ENCODE assay signal across 22 cellular contexts in genomic region chr20:51837876-51838420, GRCh38. TPM values are rescaled to one million over a fixed set of nuclear protein-coding genes. Genes with fewer than 3 reads are reported as not detected.
DNase-seq lines count a peak whose midpoint lies in the region; ATAC-seq and TF ChIP-seq lines count a peak whose summit lies in the region.
"Had no signal": no experiment of that assay in that cellular context is flagged by ENCODE, and none has a peak within 500 bp of the region (broad histone marks: within the 10 kb centered on the region; RNA-seq: fewer than 3 reads in every experiment).

No MANE protein-coding gene starts in this region.

- no peak overlapping the region for H4K8ac ChIP-seq in mesenchymal stem cell (ENCODE audit: low read length)

- no peak overlapping the region for H3K4me3 ChIP-seq in fibroblast of villous mesenchyme (ENCODE audit: low read depth, low read length)
- no peak overlapping the region for H3K4me3 ChIP-seq in mesenchymal stem cell (ENCODE audit: insufficient read depth in 1 of 2, low read depth in 1 of 2, low read length in 2 of 2)
- H3K4me3 ChIP-seq in neuron (ENCODE audit: low read length): no peak overlapping the region
- H3K4me3 ChIP-seq: A549, BLaER1, GM23248 had no signal

- H3K27ac ChIP-seq in mesenchymal stem cell (ENCODE audit: low read length, poor library complexity, severe bottlenecking): no peak overlapping the region
- H3K27ac ChIP-seq: A549, BLaER1, GM23248 had no signal

- H2BK15ac ChIP-seq in mesenchymal stem cell (ENCODE audit: low read depth, poor library complexity, severe bottlenecking): no peak overlapping the region

- H3K27me3 ChIP-seq in mesenchymal stem cell (ENCODE audit: control insufficient read depth in 1 of 2, insufficient read depth in 1 of 2, low read length in 2 of 2) (peaks cover 0 to 8% of the 10 kb centered on the region in 2 experiments), neuron (ENCODE audit: insufficient read depth, low read length) (no peaks in the 10 kb centered on the region)
- H3K27me3 ChIP-seq: BLaER1 had no signal

- TF ChIP-seq CTCF in fibroblast of villous mesenchyme (IDR thresholded peaks at IDR 0.05; ENCODE audit: insufficient read depth, low read depth, low read length): no peak

- no peak overlapping the region for H2AFZ ChIP-seq in mesenchymal stem cell (ENCODE audit: low read depth, low read length)
- H2AFZ ChIP-seq in neuron (ENCODE audit: low read depth, low read length): peak overlapping the region; percentile 30
- H2AFZ ChIP-seq: GM23248 had no signal

- H3K27me3 Mint-ChIP-seq in activated T-cell treated with anti-CD3 and anti-CD28 coated beads, Interleukin-2, amount 50 U/mL, for 4 hours (ENCODE audit: low read depth): peaks cover 5% of the 10 kb centered on the region

- H3K4me3 Mint-ChIP-seq in activated T-cell treated with anti-CD3 and anti-CD28 coated beads, Interleukin-2, amount 50 U/mL, for 4 hours: no peak overlapping the region
- H3K4me3 Mint-ChIP-seq: B cell; CD14-positive monocyte; CD4-positive, alpha-beta T cell; CD8-positive, alpha-beta memory T cell; H9; HFFc6 had no signal

- H3K36me3 ChIP-seq in mesenchymal stem cell (ENCODE audit: control insufficient read depth in 1 of 2, insufficient read depth in 2 of 2, low read depth in 1 of 2, low read length in 2 of 2) (no peaks in the 10 kb centered on the region), neuron (ENCODE audit: insufficient read depth, low read length) (no peaks in the 10 kb centered on the region)
- H3K36me3 ChIP-seq: BLaER1 had no signal

- 67% methylated on average over 9 of the region's 10 CpGs for WGBS in mesenchymal stem cell

- H3K36me3 Mint-ChIP-seq in activated T-cell treated with anti-CD3 and anti-CD28 coated beads, Interleukin-2, amount 50 U/mL, for 4 hours (ENCODE audit: insufficient read depth): no peaks in the 10 kb centered on the region
- H3K36me3 Mint-ChIP-seq: CD14-positive monocyte; CD8-positive, alpha-beta memory T cell had no signal

- H3K4ac ChIP-seq in mesenchymal stem cell (ENCODE audit: low read depth in 1 of 2, low read length in 2 of 2): no peak overlapping the region

- no peak overlapping the region for H3K14ac ChIP-seq in mesenchymal stem cell (ENCODE audit: low read length in 2 of 2)

- no peaks in the 10 kb centered on the region for H3K79me1 ChIP-seq in mesenchymal stem cell (replicated peaks; ENCODE audit: low read length, poor library complexity, severe bottlenecking)

- no peak overlapping the region for H2BK12ac ChIP-seq in mesenchymal stem cell (ENCODE audit: low read length in 2 of 2)

- ATAC-seq in HG03135 (IDR thresholded peaks at IDR 0.05; ENCODE audit: unreplicated experiment): no peak
- no peak for ATAC-seq in activated T-cell treated with anti-CD3 and anti-CD28 coated beads, Interleukin-2, amount 50 U/mL, for 4 hours
- ATAC-seq: A549 had no signal

- H3K9me3 ChIP-seq in mesenchymal stem cell (ENCODE audit: control insufficient read depth, low read length): no peaks in the 10 kb centered on the region
- no peaks in the 10 kb centered on the region for H3K9me3 ChIP-seq in neuron (ENCODE audit: low read length)
- H3K9me3 ChIP-seq: A549, BLaER1 had no signal

- no peak overlapping the region for H2BK5ac ChIP-seq in mesenchymal stem cell (ENCODE audit: low read depth, low read length, poor library complexity, severe bottlenecking)

- H3K18ac ChIP-seq in mesenchymal stem cell (ENCODE audit: low read depth in 1 of 2, low read length in 2 of 2): no peak overlapping the region

- H3K23ac ChIP-seq in mesenchymal stem cell (ENCODE audit: low read length in 2 of 2): no peak overlapping the region

- no peak overlapping the region for H2AK5ac ChIP-seq in mesenchymal stem cell (ENCODE audit: low read length, severe bottlenecking)

- H2BK120ac ChIP-seq in mesenchymal stem cell (ENCODE audit: low read depth, low read length): no peak overlapping the region

- DNase-seq in ELF-1 (ENCODE audit: low read depth, low spot score) (peak; percentile 44), fibroblast of villous mesenchyme (ENCODE audit: low read depth) (peak; percentile 54), mesenchymal stem cell (peak; percentile 13), ACHN (no peak), AG08396 (ENCODE audit: low spot score) (no peak)
- DNase-seq in activated T-cell treated with anti-CD3 and anti-CD28 coated beads, Interleukin-2, amount 50 U/mL, for 4 hours: no peak
- DNase-seq: 8988T; Calu3; CD4-positive, alpha-beta T cell; CD8-positive, alpha-beta memory T cell; DMS53; DMS79 treated with DMSO at 0.1 percent for 48 hours; GM23248; H9; HFFc6 had no signal

- H3K4me1 ChIP-seq in mesenchymal stem cell (ENCODE audit: control insufficient read depth, insufficient read depth, low read depth, low read length): no peaks in the 10 kb centered on the region
- peaks cover 13% of the 10 kb centered on the region for H3K4me1 ChIP-seq in neuron (ENCODE audit: insufficient read depth, low read length)
- H3K4me1 ChIP-seq: A549, BLaER1 had no signal

- no peak overlapping the region for H3K9ac ChIP-seq in mesenchymal stem cell (ENCODE audit: low read length)
- H3K9ac ChIP-seq: BLaER1, GM23248 had no signal

- no peak overlapping the region for H4K91ac ChIP-seq in mesenchymal stem cell (ENCODE audit: low read length)

- in situ Hi-C loops in ACHN (cut with HindIII; ENCODE audit: low pct_ligation_motif_present, low pct_unique_long_range_greater_than_20kb, low sequenced_read_pairs): no loop called here

- H3K9me3 Mint-ChIP-seq in activated T-cell treated with anti-CD3 and anti-CD28 coated beads, Interleukin-2, amount 50 U/mL, for 4 hours: no peaks in the 10 kb centered on the region
- H3K9me3 Mint-ChIP-seq: CD14-positive monocyte; CD4-positive, alpha-beta T cell; CD8-positive, alpha-beta memory T cell; H9; HFFc6 had no signal

- H3K4me1 Mint-ChIP-seq in activated T-cell treated with anti-CD3 and anti-CD28 coated beads, Interleukin-2, amount 50 U/mL, for 4 hours (ENCODE audit: low read depth): no peaks in the 10 kb centered on the region
- H3K4me1 Mint-ChIP-seq: B cell; CD14-positive monocyte; CD8-positive, alpha-beta memory T cell had no signal

- H3K4me2 ChIP-seq in mesenchymal stem cell (ENCODE audit: low read length, poor library complexity, severe bottlenecking): no peak overlapping the region
- H3K4me2 ChIP-seq: A549, BLaER1 had no signal

RNA-seq across cellular contexts. Expression of gene SALL4, which starts 35.6 kb away (rescaled TPM):
- 0.43 and 0.97 TPM in 2 replicates for total RNA-seq in fibroblast of villous mesenchyme
- polyA plus RNA-seq in mesenchymal stem cell (2013, experiment 1 of 2): 3.1 TPM
- polyA plus RNA-seq in mesenchymal stem cell (2013, experiment 2 of 2): 3.9 TPM
- under 1 TPM; 0.08 to 0.22 (median 0.15) TPM for total RNA-seq in activated T-cell treated with anti-CD3 and anti-CD28 coated beads, Interleukin-2, amount 50 U/mL, for 4 hours
- total RNA-seq: B cell, GM23248, H4 had no signal
- polyA plus RNA-seq: CD14-positive monocyte; CD8-positive, alpha-beta memory T cell; GM23248 had no signal

Comparison
In these comparisons a context has a peak if more than half of its experiments do, and no peak if none do; other contexts are left out.
1. DNase-seq: peak in ELF-1 (single experiment), fibroblast of villous mesenchyme (single experiment) and mesenchymal stem cell (single experiment); none in ACHN (single experiment), AG08396 (single experiment) and activated T-cell treated with anti-CD3 and anti-CD28 coated beads, Interleukin-2, amount 50 U/mL, for 4 hours (single experiment).